Comparison of ENCODE assay signal across 8 cellular contexts in the genomic region with DNA sequence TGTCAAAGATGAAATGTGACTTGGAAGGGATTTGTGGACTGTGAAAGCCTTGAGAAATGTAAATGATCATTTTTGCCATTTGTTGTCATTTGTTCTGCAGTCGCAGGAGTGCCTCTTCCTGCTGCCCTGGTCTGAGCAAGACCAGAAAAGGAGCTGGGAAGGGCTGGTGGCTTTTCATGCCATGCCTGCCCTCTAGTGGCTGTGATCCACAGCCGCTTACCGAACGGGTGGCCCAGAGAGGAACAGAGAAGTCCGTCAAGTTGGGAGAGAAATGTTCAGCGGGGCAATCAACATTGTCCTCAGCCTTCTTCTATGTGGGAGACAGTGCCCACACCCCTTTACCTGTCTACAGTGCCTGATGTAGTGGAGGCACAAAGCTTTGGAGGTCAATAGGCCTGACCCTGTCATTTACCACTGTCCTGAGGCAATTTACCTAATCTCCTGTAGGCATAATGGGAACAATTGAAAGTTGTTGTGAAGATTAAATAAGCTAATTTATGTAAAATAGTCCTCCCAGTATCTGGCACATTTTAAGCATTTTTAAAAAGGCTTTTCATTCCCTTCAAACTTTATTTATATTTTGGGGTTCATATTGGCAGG.
A peak's percentile ranks its signal among the peaks of the same experiment; 100 is the strongest.
DNase-seq lines count a peak whose midpoint lies in the region; ATAC-seq and TF ChIP-seq lines count a peak whose summit lies in the region.

No MANE protein-coding gene starts in this region.

- H3K4me1 ChIP-seq in DND-41 (ENCODE audit: insufficient read depth, low read length): no peaks in the 10 kb centered on the region
- no peaks in the 10 kb centered on the region for H3K4me1 ChIP-seq in NT2/D1 (ENCODE audit: insufficient read depth, insufficient read length)
- no peaks in the 10 kb centered on the region for H3K4me1 ChIP-seq in neural progenitor cell
- H3K4me1 ChIP-seq in testis: no peaks in the 10 kb centered on the region

- WGBS in testis, 2 donors: 34 to 36% methylated on average over 6 of the region's 6 CpGs

- peaks cover 5% of the 10 kb centered on the region for H3K27me3 Mint-ChIP-seq in neural progenitor cell (ENCODE audit: insufficient read depth, low read depth)

- H3K9me3 ChIP-seq in DND-41 (ENCODE audit: insufficient read depth, low read length, severe bottlenecking): no peaks in the 10 kb centered on the region
- no peaks in the 10 kb centered on the region; the same call in 1 of the 2 replicates for H3K9me3 ChIP-seq in NT2/D1 (ENCODE audit: insufficient read depth, low read length)
- no peaks in the 10 kb centered on the region for H3K9me3 ChIP-seq in neural progenitor cell (ENCODE audit: low read depth)
- H3K9me3 ChIP-seq in testis: no peaks in the 10 kb centered on the region

- no peaks in the 10 kb centered on the region for H4K20me1 ChIP-seq in DND-41 (ENCODE audit: insufficient read depth, low read length)
- no peaks in the 10 kb centered on the region for H4K20me1 ChIP-seq in neural progenitor cell (ENCODE audit: low read depth)

- H3K79me2 ChIP-seq in DND-41 (ENCODE audit: insufficient read depth, low read length) (no peaks in the 10 kb centered on the region), neural progenitor cell (ENCODE audit: low read depth) (no peaks in the 10 kb centered on the region)

- DNase-seq in DND-41: peak; percentile 72
- peak; percentile 33 to 85 for DNase-seq in HL-60 (ENCODE audit: low read depth in 1 of 2, low spot score in 1 of 2)
- DNase-seq in NT2/D1 (ENCODE audit: low read depth, low spot score): peak; percentile 52
- DNase-seq in activated T-cell treated with anti-CD3 and anti-CD28 coated beads for 4 hours: peak; percentile 28
- peak; percentile 82 for DNase-seq in fibroblast of mammary gland (ENCODE audit: low read depth)
- peak; percentile 85 for DNase-seq in neural progenitor cell (ENCODE audit: low spot score)
- DNase-seq in testis: peak; percentile 84

- H3K4me2 ChIP-seq in DND-41 (ENCODE audit: insufficient read depth, low read length): no peak overlapping the region
- H3K4me2 ChIP-seq in neural progenitor cell: no peak overlapping the region

- no peak overlapping the region for H3K27ac Mint-ChIP-seq in neural progenitor cell

- peak; percentile 98 for ATAC-seq in DND-41 (ENCODE audit: insufficient read depth, low read depth)
- ATAC-seq in GM21390 (IDR thresholded peaks at IDR 0.05; ENCODE audit: unreplicated experiment): peak; percentile 98

- TF ChIP-seq CTCF in DND-41 (IDR thresholded peaks at IDR 0.05; ENCODE audit: borderline replicate concordance, extremely low read depth, low read length, poor library complexity, severe bottlenecking): peak; percentile 94
- peak; percentile 93 for TF ChIP-seq CTCF in HL-60 (IDR thresholded peaks at IDR 0.05; ENCODE audit: insufficient read depth, low read length)
- TF ChIP-seq CTCF in fibroblast of mammary gland (conservative IDR thresholded peaks at IDR 0.05; ENCODE audit: control insufficient read depth, insufficient read depth, low read depth, low read length): peak; percentile 98
- peak; percentile 95 for TF ChIP-seq CTCF in neural progenitor cell (IDR thresholded peaks at IDR 0.05)
- TF ChIP-seq CTCF in testis (IDR thresholded peaks at IDR 0.05): peak; percentile 31 to 64 (median 58)

- H3K36me3 ChIP-seq in DND-41 (ENCODE audit: insufficient read depth, low read length) (no peaks in the 10 kb centered on the region), NT2/D1 (ENCODE audit: insufficient read depth, insufficient read length, low read length) (no peaks in the 10 kb centered on the region), neural progenitor cell (no peaks in the 10 kb centered on the region), testis (ENCODE audit: low read depth, missing control alignments) (no peaks in the 10 kb centered on the region)

- H2AFZ ChIP-seq in DND-41 (ENCODE audit: low read depth, low read length) (no peak overlapping the region), neural progenitor cell (replicated peaks) (peak overlapping the region; percentile 43)

- intact Hi-C loops in testis (cut with DNase I; ENCODE audit: low total_unique reads): no loop called here

- H3K27ac ChIP-seq in DND-41 (ENCODE audit: low read length): no peak overlapping the region
- H3K27ac ChIP-seq in HL-60 (replicated peaks): no peak overlapping the region
- H3K27ac ChIP-seq in neural progenitor cell: no peak overlapping the region
- no peak overlapping the region for H3K27ac ChIP-seq in testis

- H3K9me3 Mint-ChIP-seq in neural progenitor cell: no peaks in the 10 kb centered on the region

- no peak overlapping the region for H3K4me3 ChIP-seq in DND-41 (ENCODE audit: low read depth in 1 of 2, low read length in 2 of 2)
- H3K4me3 ChIP-seq in HL-60 (replicated peaks; ENCODE audit: insufficient read depth, low read length): no peak overlapping the region
- H3K4me3 ChIP-seq in NT2/D1 (ENCODE audit: insufficient read length, low read depth): no peak overlapping the region
- H3K4me3 ChIP-seq in fibroblast of mammary gland (ENCODE audit: control insufficient read depth, low read depth, low read length): no peak overlapping the region
- no peak overlapping the region for H3K4me3 ChIP-seq in neural progenitor cell
- H3K4me3 ChIP-seq in testis: no peak overlapping the region

- no peaks in the 10 kb centered on the region for H3K36me3 Mint-ChIP-seq in neural progenitor cell

- no peak overlapping the region for H3K4me3 Mint-ChIP-seq in neural progenitor cell

- H3F3A ChIP-seq in neural progenitor cell (ENCODE audit: low read depth): no peaks in the 10 kb centered on the region

- H3K27me3 ChIP-seq in DND-41 (ENCODE audit: insufficient read depth, low read length, poor library complexity) (peaks cover 12% of the 10 kb centered on the region), HL-60 (ENCODE audit: insufficient read depth, poor library complexity, severe bottlenecking) (no peaks in the 10 kb centered on the region), NT2/D1 (ENCODE audit: insufficient read depth, insufficient read length) (no peaks in the 10 kb centered on the region), neural progenitor cell (no peaks in the 10 kb centered on the region), testis (no peaks in the 10 kb centered on the region)

- H3K9ac ChIP-seq in DND-41 (ENCODE audit: low read depth, low read length) (no peak overlapping the region), NT2/D1 (ENCODE audit: insufficient read length, low read depth) (no peak overlapping the region), neural progenitor cell (no peak overlapping the region)

- TF ChIP-seq POLR2A in testis (IDR thresholded peaks at IDR 0.05): no peak

- peaks cover 2% of the 10 kb centered on the region for H3K4me1 Mint-ChIP-seq in neural progenitor cell

Comparison
In these comparisons a context has a peak if more than half of its experiments do, and no peak if none do; other contexts are left out.
1. DNase-seq: peak in every context shown above with its lines; median percentile 85 in neural progenitor cell; 84 in testis; 82 in fibroblast of mammary gland; 72 in DND-41; 59 in HL-60; 52 in NT2/D1; 28 in activated T-cell treated with anti-CD3 and anti-CD28 coated beads for 4 hours.